1 cellular context compared by ENCODE assay signal in genomic region chr6:79064635-79065034, GRCh38.
TF ChIP-seq lines count a peak whose summit lies in the region.

No MANE protein-coding gene starts in this region.

TF ChIP-seq in IMR-90, 13 proteins besides CTCF, POLR2A, EP300 and RAD21 (continued from another document):
- TF ChIP-seq NFE2L2 (IDR thresholded peaks at IDR 0.05; ENCODE audit: low read depth, low read length) (no peak), MXI1 (IDR thresholded peaks at IDR 0.05; ENCODE audit: borderline replicate concordance, low read depth, low read length) (no peak), CEBPB (IDR thresholded peaks at IDR 0.05; ENCODE audit: low read depth, low read length) (no peak), RFX5 (IDR thresholded peaks at IDR 0.05; ENCODE audit: low read depth, low read length) (no peak), ELK1 (IDR thresholded peaks at IDR 0.05; ENCODE audit: borderline replicate concordance, low read depth, low read length) (no peak), MAZ (IDR thresholded peaks at IDR 0.05; ENCODE audit: borderline replicate concordance, low read depth, low read length) (no peak), BHLHE40 (IDR thresholded peaks at IDR 0.05; ENCODE audit: low read depth, low read length) (no peak)
TF ChIP-seq in IMR-90: peak in this region for 0.
